Comparison of ENCODE assay signal across 17 cellular contexts in genomic region chr6:25343984-25344383, GRCh38.
"Had no signal": no experiment of that assay in that cellular context is flagged by ENCODE, and none has a peak within 500 bp of the region (broad histone marks: within the 10 kb centered on the region; RNA-seq: fewer than 3 reads in every experiment).

No MANE protein-coding gene starts in this region.

- ATAC-seq: foreskin keratinocyte; left cardiac atrium; left ventricle myocardium superior; natural killer cell treated with Interleukin-12 subunit alpha and Interleukin-12 subunit beta and Interleukin-15 and Interleukin-18, amount 100 ng/mL, for 72 hours had no signal

- H3K27me3 Mint-ChIP-seq: natural killer cell treated with Interleukin-12 subunit alpha and Interleukin-12 subunit beta and Interleukin-15 and Interleukin-18, amount 100 ng/mL, for 72 hours had no signal

- DNase-seq: effector CD4-positive, alpha-beta T cell; endodermal cell; erythroblast; foreskin keratinocyte; kidney; left cardiac atrium; left ventricle myocardium superior; mesenchymal stem cell; midbrain; nucleus accumbens; ovary; sigmoid colon; stomach; substantia nigra; transverse colon had no signal

- H3K4me3 Mint-ChIP-seq: endodermal cell; natural killer cell treated with Interleukin-12 subunit alpha and Interleukin-12 subunit beta and Interleukin-15 and Interleukin-18, amount 100 ng/mL, for 72 hours; neural progenitor cell had no signal

- H3K27ac Mint-ChIP-seq: endodermal cell; natural killer cell treated with Interleukin-12 subunit alpha and Interleukin-12 subunit beta and Interleukin-15 and Interleukin-18, amount 100 ng/mL, for 72 hours; neural progenitor cell had no signal

- H3K9me3 Mint-ChIP-seq: endodermal cell; natural killer cell treated with Interleukin-12 subunit alpha and Interleukin-12 subunit beta and Interleukin-15 and Interleukin-18, amount 100 ng/mL, for 72 hours had no signal

- H3K36me3 Mint-ChIP-seq: natural killer cell treated with Interleukin-12 subunit alpha and Interleukin-12 subunit beta and Interleukin-15 and Interleukin-18, amount 100 ng/mL, for 72 hours; neural progenitor cell had no signal
